In the genomic region with DNA sequence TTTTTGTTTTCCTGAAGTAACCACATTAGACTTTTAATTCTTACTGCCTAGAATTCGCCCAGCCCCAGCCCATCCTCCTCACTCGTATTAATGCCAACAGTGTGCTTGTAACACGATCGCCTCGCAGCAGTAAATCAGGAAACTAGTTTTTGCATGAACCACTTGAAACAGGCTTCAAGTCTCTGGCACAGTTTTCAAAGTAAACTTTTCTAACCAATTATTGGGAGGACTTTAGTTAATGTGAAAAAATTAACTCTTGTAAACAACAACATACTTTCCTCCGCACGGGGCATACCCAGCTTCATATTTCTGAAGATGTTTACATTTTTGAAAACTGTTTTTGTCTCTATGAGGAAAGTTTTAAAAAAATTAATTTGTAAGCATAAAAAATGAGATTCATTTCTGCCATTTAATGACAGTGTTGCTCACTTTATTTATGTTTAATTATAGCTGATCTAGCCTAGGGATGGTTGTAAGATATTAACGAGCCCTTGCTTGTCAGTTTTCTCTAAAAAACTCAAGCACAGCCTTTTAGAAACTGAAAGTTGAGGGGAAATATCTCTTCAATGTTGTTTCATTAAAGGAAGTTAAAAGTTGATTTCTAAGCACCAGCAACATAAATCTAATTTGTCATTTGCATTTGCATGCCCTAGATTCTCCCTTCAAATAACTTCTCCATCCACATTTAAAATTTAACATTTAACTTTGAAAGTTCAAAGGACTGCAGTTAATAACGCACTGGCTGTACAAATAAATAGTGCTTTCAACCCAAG, we compare ENCODE assay signal across 8 cellular contexts. TPM values are rescaled to one million over a fixed set of nuclear protein-coding genes. Genes with fewer than 3 reads are reported as not detected.
A peak's percentile ranks its signal among the peaks of the same experiment; 100 is the strongest.
DNase-seq lines count a peak whose midpoint lies in the region; ATAC-seq, FAIRE-seq and TF ChIP-seq lines count a peak whose summit lies in the region.

No MANE protein-coding gene starts in this region.

- H3K4me3 ChIP-seq in Loucy (ENCODE audit: low read length, poor library complexity, severe bottlenecking) (peak overlapping the region; percentile 23), prostate gland (no peak overlapping the region)

- peak overlapping the region; percentile 52 to 58 for H3K27ac ChIP-seq in prostate gland

- H2AFZ ChIP-seq in Loucy (ENCODE audit: low read length) = peak overlapping the region; percentile 53; the same call in 1 of the 2 replicates

- TF ChIP-seq POLR2A in GM12891 (IDR thresholded peaks at IDR 0.05; ENCODE audit: low read depth, low read length) (no peak), prostate gland (IDR thresholded peaks at IDR 0.05) (no peak)

- H3K36me3 ChIP-seq in Loucy (ENCODE audit: insufficient read depth, low read length) (no peaks in the 10 kb centered on the region), prostate gland (no peaks in the 10 kb centered on the region)

- 4% methylated on average over 9 of the region's 9 CpGs for WGBS in prostate gland

- FAIRE-seq in GM12891 (lab: Jason Lieb, UNC) = peak; percentile 83

- H3K4me1 ChIP-seq in Loucy (ENCODE audit: insufficient read depth, low read length, poor library complexity, severe bottlenecking) (peaks cover 8% of the 10 kb centered on the region), prostate gland (replicated peaks) (peaks cover 11% of the 10 kb centered on the region)

- peak overlapping the region; percentile 42 for H3K9ac ChIP-seq in Loucy (ENCODE audit: low read depth, low read length, poor library complexity, severe bottlenecking)

- DNase-seq in GM12891 (ENCODE audit: insufficient read length, low spot score) (no peak), prostate gland (ENCODE audit: low spot score) (peak; percentile 76), G401 (ENCODE audit: low spot score) (no peak), iPS-NIHi7 (ENCODE audit: extremely low spot score) (no peak)
- no peak for DNase-seq in activated CD4-positive, alpha-beta T cell treated with anti-CD3 and anti-CD28 coated beads, Interleukin-2, amount 50 U/mL, for 1 hour

- H3K9me3 ChIP-seq in Loucy (ENCODE audit: insufficient read depth, low read depth, low read length) = no peaks in the 10 kb centered on the region
- no peaks in the 10 kb centered on the region for H3K9me3 ChIP-seq in prostate gland

- ATAC-seq in esophagus mucosa = peak; percentile 37
- no peak for ATAC-seq in HG03280 (IDR thresholded peaks at IDR 0.05; ENCODE audit: unreplicated experiment)

- in situ Hi-C loops in G401 (cut with HindIII; ENCODE audit: low sequenced_read_pairs) = no loop called here

- H3K9me2 ChIP-seq in Loucy (replicated peaks; ENCODE audit: low read depth, low read length) = no peaks in the 10 kb centered on the region

- H3K27me3 ChIP-seq in Loucy (ENCODE audit: insufficient read depth, low read length, poor library complexity, severe bottlenecking) (no peaks in the 10 kb centered on the region), prostate gland (replicated peaks; ENCODE audit: insufficient read depth) (no peaks in the 10 kb centered on the region)

- H4K20me1 ChIP-seq in Loucy (ENCODE audit: insufficient read depth, low read length, poor library complexity, severe bottlenecking) = no peaks in the 10 kb centered on the region

- H3F3A ChIP-seq in Loucy (ENCODE audit: low read depth) = no peaks in the 10 kb centered on the region

- intact Hi-C loops in prostate gland (cut with DNase I) = no loop called here

- no peaks in the 10 kb centered on the region for H3K79me2 ChIP-seq in Loucy (ENCODE audit: insufficient read depth, low read length)

- peak overlapping the region; percentile 50 for H3K4me2 ChIP-seq in Loucy (ENCODE audit: low read depth, low read length, poor library complexity, severe bottlenecking)

- TF ChIP-seq CTCF in Loucy (conservative IDR thresholded peaks at IDR 0.05; ENCODE audit: low read length) = no peak
- TF ChIP-seq CTCF in prostate gland (IDR thresholded peaks at IDR 0.05) = no peak

TF ChIP-seq in GM12891, 5 proteins besides CTCF, POLR2A, EP300 and RAD21:
- TF ChIP-seq POU2F2 (IDR thresholded peaks at IDR 0.05; ENCODE audit: low read depth, low read length) (no peak), POLR2AphosphoS5 (IDR thresholded peaks at IDR 0.05; ENCODE audit: low read depth, low read length) (no peak), PAX5 (IDR thresholded peaks at IDR 0.05; ENCODE audit: insufficient read depth, low read length, severe bottlenecking) (no peak), SPI1 (IDR thresholded peaks at IDR 0.05; ENCODE audit: low read depth, low read length) (no peak), TAF1 (IDR thresholded peaks at IDR 0.05; ENCODE audit: low read depth, low read length) (no peak)
TF ChIP-seq in GM12891: peak in this region for 0.

RNA-seq across cellular contexts. Expression of gene TNFRSF19, which starts 39.4 kb away (rescaled TPM):
- polyA plus RNA-seq in GM12891 (2012; ENCODE audit: low read depth, missing spikeins) = 19.6 TPM
- total RNA-seq in esophagus mucosa (13.1 TPM), prostate gland (10 to 100 TPM; 21.2 to 74.1 TPM)
- not detected in 2 replicates for total RNA-seq in G401 (2014; rRNA removed; shearing (Covaris generic))

Comparison
In these comparisons a context has a peak if more than half of its experiments do, and no peak if none do; other contexts are left out.
1. RNA of gene TNFRSF19, which starts 39.4 kb away (total RNA-seq): 21.2 to 74.1 TPM in prostate gland and 13.1 TPM in esophagus mucosa (single experiment); not detected in G401; every median in the first group is over 10 times any median in the second.